In the genomic region with DNA sequence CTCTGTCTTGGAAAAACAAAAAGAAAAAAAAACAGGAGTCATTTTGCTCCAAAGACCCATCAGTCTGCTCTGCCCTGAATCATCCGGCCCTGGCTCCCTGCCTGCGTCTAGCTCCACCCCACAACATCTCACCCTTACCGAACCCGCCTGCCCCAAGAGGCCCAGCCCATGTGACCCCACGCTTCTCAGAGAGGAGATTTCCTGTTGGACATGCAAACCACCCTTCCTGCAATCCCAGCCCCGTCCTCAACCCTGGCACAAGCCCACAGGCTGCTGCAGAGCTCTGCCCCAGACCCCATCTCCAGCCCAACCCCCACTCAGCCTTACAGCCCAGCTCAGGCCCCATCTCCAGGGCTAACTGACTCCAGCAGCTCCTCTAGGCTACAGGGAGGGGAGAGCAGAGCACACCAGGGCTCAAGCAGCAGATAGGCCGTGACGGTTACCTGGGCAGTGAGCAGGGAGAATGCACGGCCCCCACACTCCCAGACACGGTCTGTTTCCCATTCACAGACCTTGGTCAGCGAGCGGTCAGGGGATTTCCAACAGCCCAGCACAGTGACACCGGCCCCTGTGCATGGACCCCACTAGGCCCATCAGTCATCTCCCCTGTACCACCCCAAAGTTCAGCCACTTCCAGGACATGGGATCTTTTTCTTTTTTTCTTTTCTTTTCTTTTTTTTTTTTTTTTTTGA, we compare ENCODE assay signal across 7 cellular contexts.
A peak's percentile ranks its signal among the peaks of the same experiment; 100 is the strongest.
DNase-seq lines count a peak whose midpoint lies in the region; ATAC-seq and TF ChIP-seq lines count a peak whose summit lies in the region.

No MANE protein-coding gene starts in this region.

- CTCF ChIA-PET in RWPE1 (lab: Yijun Ruan, JAX), result interaction anchor here (0.5 kb wide), 1 partner anchor 1096 kb away, joined by 6 read pairs; no protein-coding TSS in a partner anchor

- peak; percentile 56 for ATAC-seq in GM18868 (IDR thresholded peaks at IDR 0.05; ENCODE audit: unreplicated experiment)
- ATAC-seq in HG03095 (IDR thresholded peaks at IDR 0.05; ENCODE audit: unreplicated experiment), result peak; percentile 74
- no peak for ATAC-seq in GM19467 (IDR thresholded peaks at IDR 0.05; ENCODE audit: unreplicated experiment)

- DNase-seq in RWPE1 (ENCODE audit: low spot score) (peak; percentile 97), fibroblast of villous mesenchyme (ENCODE audit: low read depth) (peak; percentile 95), nucleus accumbens (lab: John Stamatoyannopoulos, UW) (peak in 32 of 56 donors; percentile 7 to 81 (median 26)), NOMO-1 treated with dmso at 0.1 percent for 144 hours (lab: John Stamatoyannopoulos, UW; ENCODE audit: unreplicated experiment) (no peak)

- POLR2A ChIA-PET in RWPE1 (lab: Yijun Ruan, JAX; ENCODE audit: low non-redundant PET), result no interaction called here

- no peak overlapping the region for H3K4me3 ChIP-seq in fibroblast of villous mesenchyme (ENCODE audit: low read depth, low read length)

- TF ChIP-seq CTCF in RWPE1 (conservative IDR thresholded peaks at IDR 0.05; ENCODE audit: low read depth), result no peak
- no peak for TF ChIP-seq CTCF in fibroblast of villous mesenchyme (IDR thresholded peaks at IDR 0.05; ENCODE audit: insufficient read depth, low read depth, low read length)

- H3K27ac ChIP-seq in RWPE1, result peak overlapping the region; percentile 96
